8 cellular contexts compared by ENCODE assay signal in the genomic region with DNA sequence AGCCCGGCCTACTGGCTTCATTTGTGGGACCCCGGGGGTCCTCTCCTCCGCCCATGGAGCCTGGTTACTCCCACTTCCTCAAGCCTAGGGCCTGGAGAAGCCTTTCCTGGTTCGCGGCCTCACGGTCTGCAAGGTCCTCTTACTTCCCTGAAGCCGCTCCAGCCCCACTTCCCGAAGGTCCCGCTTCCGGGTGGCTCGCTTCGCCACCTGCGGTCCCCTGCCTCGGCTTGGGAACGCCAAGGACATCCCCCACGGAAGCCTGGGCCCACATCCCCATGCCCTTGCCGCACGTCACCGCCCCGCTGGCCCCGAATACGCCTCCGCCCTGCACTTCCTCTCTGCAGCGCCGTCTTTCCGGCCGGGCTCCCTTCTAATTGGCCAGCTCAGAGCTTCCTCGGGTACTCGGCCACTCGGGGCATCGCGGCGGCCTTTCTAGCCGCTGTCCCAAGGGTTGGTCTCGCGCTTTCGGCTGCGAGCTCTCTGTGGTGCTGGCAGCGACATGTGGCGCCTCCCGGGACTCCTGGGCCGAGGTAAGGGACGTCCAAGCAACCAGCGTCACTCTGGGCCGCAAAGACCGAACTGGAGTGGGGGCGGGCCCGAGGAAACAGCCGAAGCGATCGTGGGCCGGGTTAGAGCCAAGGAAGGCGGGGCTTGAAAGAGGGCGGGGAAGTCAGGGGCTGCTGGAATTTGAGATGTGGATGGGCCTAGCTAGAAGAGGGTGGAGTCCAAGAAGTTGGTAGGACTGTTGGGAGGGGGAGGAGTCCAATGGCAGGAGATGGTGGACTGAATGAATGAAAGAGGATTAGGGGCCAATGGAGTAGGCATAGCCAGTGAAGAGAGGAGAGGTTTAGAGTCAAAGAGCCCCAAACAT. TPM values are rescaled to one million over a fixed set of nuclear protein-coding genes. Genes with fewer than 3 reads are reported as not detected.
DNase-seq lines count a peak whose midpoint lies in the region; ATAC-seq lines count a peak whose summit lies in the region.

DELE1 (plus strand) TSS at position 429 of the 871 bp plus-strand sequence; CDS start at position 500, 71 bp downstream.

- no peak within 1 kb of the TSS for H4K5ac ChIP-seq in mesendoderm (ENCODE audit: low read length)

- ATAC-seq in GM19468 (IDR thresholded peaks at IDR 0.05; ENCODE audit: extremely low read depth, unreplicated experiment), result peak; percentile 89
- ATAC-seq in activated CD8-positive, alpha-beta memory T cell treated with anti-CD3 and anti-CD28 coated beads, Interleukin-2, amount 10 ng/mL, durations not matched to agents 7 days and 5 days, result peak; percentile 98

- peak within 1 kb of the TSS; percentile 83 for H3K4me3 ChIP-seq in NT2/D1 (ENCODE audit: insufficient read length, low read depth)
- H3K4me3 ChIP-seq in endocrine pancreas (ENCODE audit: control insufficient read depth, insufficient read depth, low read length), result peak within 1 kb of the TSS; percentile 52
- H3K4me3 ChIP-seq in mesendoderm (ENCODE audit: low read length), result peak within 1 kb of the TSS; percentile 90

- peak within 1 kb of the TSS; percentile 83 for H3K23ac ChIP-seq in mesendoderm (ENCODE audit: low read length)

- peaks cover 39% of the 10 kb centered on the region for H3K36me3 ChIP-seq in NT2/D1 (ENCODE audit: insufficient read depth, insufficient read length, low read length)
- H3K36me3 ChIP-seq in endocrine pancreas (ENCODE audit: control insufficient read depth, insufficient read depth, low read length), result no peaks in the 10 kb centered on the region
- peaks cover 6% of the 10 kb centered on the region for H3K36me3 ChIP-seq in mesendoderm (ENCODE audit: control insufficient read depth, insufficient read depth, low read length)

- peak within 1 kb of the TSS; percentile 77 for H3K4me2 ChIP-seq in mesendoderm (ENCODE audit: low read length)

- H3K56ac ChIP-seq in mesendoderm (ENCODE audit: low read length), result peak within 1 kb of the TSS; percentile 93

- peaks cover 2% of the 10 kb centered on the region for H3K79me2 ChIP-seq in mesendoderm (ENCODE audit: control insufficient read depth, insufficient read depth, low read length)

- peak within 1 kb of the TSS; percentile 91 for H3K18ac ChIP-seq in mesendoderm (ENCODE audit: low read length)

- H3K27ac ChIP-seq in mesendoderm (ENCODE audit: low read depth, low read length), result peak within 1 kb of the TSS; percentile 97

- H3K4me1 Mint-ChIP-seq in activated CD8-positive, alpha-beta memory T cell treated with anti-CD3 and anti-CD28 coated beads, Interleukin-2, amount 10 ng/mL, durations not matched to agents 7 days and 5 days, result peaks cover 26% of the 10 kb centered on the region

- H3K27me3 ChIP-seq in NT2/D1 (ENCODE audit: insufficient read depth, insufficient read length) (no peaks in the 10 kb centered on the region), endocrine pancreas (ENCODE audit: control insufficient read depth, insufficient read depth, low read length) (no peaks in the 10 kb centered on the region), mesendoderm (ENCODE audit: insufficient read depth, low read length, poor library complexity) (no peaks in the 10 kb centered on the region)

- H3K79me1 ChIP-seq in mesendoderm (ENCODE audit: low read length), result peaks cover 13% of the 10 kb centered on the region

- H4K8ac ChIP-seq in mesendoderm (ENCODE audit: low read depth, low read length), result peak within 1 kb of the TSS; percentile 17

- peak within 1 kb of the TSS; percentile 48 for H2AK5ac ChIP-seq in mesendoderm (ENCODE audit: low read length)

- H2BK120ac ChIP-seq in mesendoderm (ENCODE audit: low read depth, low read length), result no peak within 1 kb of the TSS

- H3K9me3 ChIP-seq in NT2/D1 (ENCODE audit: insufficient read depth, low read length) (no peaks in the 10 kb centered on the region), endocrine pancreas (ENCODE audit: control insufficient read depth, low read length) (no peaks in the 10 kb centered on the region)

- peaks cover 16% of the 10 kb centered on the region for H3K36me3 Mint-ChIP-seq in activated CD8-positive, alpha-beta memory T cell treated with anti-CD3 and anti-CD28 coated beads, Interleukin-2, amount 10 ng/mL, durations not matched to agents 7 days and 5 days

- H3K9ac ChIP-seq in NT2/D1 (ENCODE audit: insufficient read length, low read depth) (peak within 1 kb of the TSS; percentile 92), endocrine pancreas (ENCODE audit: control insufficient read depth, insufficient read depth, low read length) (peak within 1 kb of the TSS; percentile 84), mesendoderm (ENCODE audit: low read length) (peak within 1 kb of the TSS; percentile 94)

- peak within 1 kb of the TSS; percentile 85 for H3K4me3 Mint-ChIP-seq in activated CD8-positive, alpha-beta memory T cell treated with anti-CD3 and anti-CD28 coated beads, Interleukin-2, amount 10 ng/mL, durations not matched to agents 7 days and 5 days

- WGBS in mesendoderm (ENCODE audit: extremely low coverage, insufficient coverage, low lambda C conversion rate), result no CpG with 5 or more reads among the region's 54 CpGs

- peak; percentile 90 for DNase-seq in COLO668 (lab: John Stamatoyannopoulos, UW; ENCODE audit: unreplicated experiment)
- DNase-seq in HS-5 (ENCODE audit: low read depth), result peak; percentile 83
- DNase-seq in NT2/D1 (ENCODE audit: low read depth, low spot score), result peak; percentile 83
- peak; percentile 96 for DNase-seq in activated CD8-positive, alpha-beta memory T cell treated with anti-CD3 and anti-CD28 coated beads, Interleukin-2, amount 10 ng/mL, durations not matched to agents 7 days and 5 days
- peak; percentile 98 for DNase-seq in mesendoderm
- peak; percentile 91 for DNase-seq in stimulated activated CD8-positive, alpha-beta memory T cell treated with anti-CD3 and anti-CD28 coated beads, Interleukin-15, amount 100 ng/mL, for 1 hour (ENCODE audit: low read depth)

- peak within 1 kb of the TSS; percentile 95 for H3K4ac ChIP-seq in mesendoderm (ENCODE audit: low read depth, low read length)

- H3K9me3 Mint-ChIP-seq in activated CD8-positive, alpha-beta memory T cell treated with anti-CD3 and anti-CD28 coated beads, Interleukin-2, amount 10 ng/mL, durations not matched to agents 7 days and 5 days (ENCODE audit: low read depth), result no peaks in the 10 kb centered on the region

- no peaks in the 10 kb centered on the region for H3K27me3 Mint-ChIP-seq in activated CD8-positive, alpha-beta memory T cell treated with anti-CD3 and anti-CD28 coated beads, Interleukin-2, amount 10 ng/mL, durations not matched to agents 7 days and 5 days

- H3K4me1 ChIP-seq in NT2/D1 (ENCODE audit: insufficient read depth, insufficient read length) (no peaks in the 10 kb centered on the region), endocrine pancreas (ENCODE audit: control insufficient read depth, insufficient read depth, low read length) (peaks cover 4% of the 10 kb centered on the region), mesendoderm (ENCODE audit: control insufficient read depth, low read depth, low read length) (peaks cover 4% of the 10 kb centered on the region)

- H2BK15ac ChIP-seq in mesendoderm (replicated peaks; ENCODE audit: low read depth), result no peak within 1 kb of the TSS

- peak within 1 kb of the TSS; percentile 91 for H3K27ac Mint-ChIP-seq in activated CD8-positive, alpha-beta memory T cell treated with anti-CD3 and anti-CD28 coated beads, Interleukin-2, amount 10 ng/mL, durations not matched to agents 7 days and 5 days

- H2BK5ac ChIP-seq in mesendoderm (ENCODE audit: low read length), result peak within 1 kb of the TSS; percentile 77

- CTCF ChIA-PET in activated CD8-positive, alpha-beta memory T cell treated with anti-CD3 and anti-CD28 coated beads, Interleukin-2, amount 10 ng/mL, durations not matched to agents 7 days and 5 days (lab: Charles Lee), result interaction anchor here (0.9 to 5.9 kb wide), 12 partner anchors 34 to 286 kb away, joined by 3 to 45 read pairs (median 8); partner anchors contain the start of genes PCDH1, PCDH12, RELL2 and RNF14

RNA-seq across cellular contexts. Expression of gene DELE1, which starts in this region (rescaled TPM):
- total RNA-seq in activated CD8-positive, alpha-beta memory T cell treated with anti-CD3 and anti-CD28 coated beads, Interleukin-2, amount 10 ng/mL, durations not matched to agents 7 days and 5 days, result 10 to 100 TPM; 65.4 to 68.7 TPM
- 29.3 TPM for polyA plus RNA-seq in mesendoderm (2013, experiment 1 of 2)
- polyA plus RNA-seq in mesendoderm (2013, experiment 2 of 2), result 30.5 TPM

Comparison
In these comparisons a context has a peak if more than half of its experiments do, and no peak if none do; other contexts are left out.
1. Peak in every context shown above with its lines: DNase-seq, ATAC-seq, H3K4me3 ChIP-seq and H3K27ac ChIP-seq.